In genomic region chr17:22704674-22705073, GRCh38 we compare ENCODE assay signal across 22 cellular contexts.
DNase-seq lines count a peak whose midpoint lies in the region; ATAC-seq, FAIRE-seq and TF ChIP-seq lines count a peak whose summit lies in the region.
"Had no signal": no experiment of that assay in that cellular context is flagged by ENCODE, and none has a peak within 500 bp of the region (broad histone marks: within the 10 kb centered on the region; RNA-seq: fewer than 3 reads in every experiment).

No MANE protein-coding gene starts in this region.

- CTCF ChIA-PET in A549 (lab: Yijun Ruan, JAX), result interaction anchor here (2.7 kb wide), 1 partner anchor 10 kb away, joined by 19 read pairs; no protein-coding TSS in a partner anchor

- TF ChIP-seq POLR2A in A549 (IDR thresholded peaks at IDR 0.05; ENCODE audit: low read length), result no peak
- TF ChIP-seq POLR2A in adrenal gland (IDR thresholded peaks at IDR 0.05), result no peak
- TF ChIP-seq POLR2A in Peyer's patch (IDR thresholded peaks at IDR 0.05), result no peak

- H3K9me3 ChIP-seq in A549 (no peaks in the 10 kb centered on the region; the same call in 2 of the 3 replicates), adrenal gland (replicated peaks in 1 of 3) (no peaks in the 10 kb centered on the region), Peyer's patch (no peaks in the 10 kb centered on the region)
- H3K9me3 ChIP-seq: Caco-2 had no signal

- ATAC-seq in A549, result peak; percentile 60 to 81; a peak in 4 of 6 replicates
- ATAC-seq: GM12878, T-cell had no signal

- H3K36me3 ChIP-seq in adrenal gland (replicated peaks in 1 of 2), result no peaks in the 10 kb centered on the region
- no peaks in the 10 kb centered on the region for H3K36me3 ChIP-seq in Peyer's patch

- H3K27me3 ChIP-seq in adrenal gland (peaks cover 2% of the 10 kb centered on the region), Peyer's patch (no peaks in the 10 kb centered on the region)

- H3K27ac ChIP-seq in A549, result no peak overlapping the region
- H3K27ac ChIP-seq in adrenal gland, result no peak overlapping the region
- no peak overlapping the region for H3K27ac ChIP-seq in Peyer's patch
- H3K27ac ChIP-seq: PC-9, SK-N-MC had no signal

- TF ChIP-seq RAD21 in A549 (conservative IDR thresholded peaks at IDR 0.05 in 1 of 2, IDR thresholded peaks at IDR 0.05 in 1 of 2), result peak in 1 of 2 experiments; percentile 22; a peak in 2 of 5 replicates

- H3K4me2 ChIP-seq in A549, result no peak overlapping the region
- H3K4me2 ChIP-seq: PC-9 had no signal

- no peaks in the 10 kb centered on the region for H3K4me1 ChIP-seq in A549
- no peaks in the 10 kb centered on the region for H3K4me1 ChIP-seq in adrenal gland (replicated peaks in 1 of 2)
- no peaks in the 10 kb centered on the region for H3K4me1 ChIP-seq in Peyer's patch
- H3K4me1 ChIP-seq: Caco-2 had no signal

- POLR2A ChIA-PET in A549 (lab: Yijun Ruan, JAX), result no interaction called here

- intact Hi-C loops in adrenal gland (cut with DNase I), result no loop called here

- no peak for FAIRE-seq in A549 (lab: Jason Lieb, UNC)
- FAIRE-seq: GM12878, H1 had no signal

- TF ChIP-seq EP300 in A549 (IDR thresholded peaks at IDR 0.05), result no peak

- TF ChIP-seq CTCF in A549 (IDR thresholded peaks at IDR 0.05), result no peak
- peak; percentile 30; the same call in 1 of the 2 replicates for TF ChIP-seq CTCF in LNCaP clone FGC (IDR thresholded peaks at IDR 0.05; ENCODE audit: control insufficient read depth, extremely low read depth, insufficient read depth)
- no peak for TF ChIP-seq CTCF in adrenal gland (IDR thresholded peaks at IDR 0.05)
- TF ChIP-seq CTCF in Peyer's patch (IDR thresholded peaks at IDR 0.05), result no peak

- H3K4me3 ChIP-seq in A549 (no peak overlapping the region), LNCaP clone FGC (ENCODE audit: low read depth, low read length) (no peak overlapping the region), adrenal gland (no peak overlapping the region), Peyer's patch (no peak overlapping the region)
- H3K4me3 ChIP-seq: GM12878, PC-9, SK-N-MC had no signal

- 14% methylated on average over 4 of the region's 4 CpGs for WGBS in A549 (ENCODE audit: missing lambda C conversion rate)
- WGBS in adrenal gland, 4 donors, result 33 to 41% (median 36%) methylated on average over 4 of the region's 4 CpGs

- in situ Hi-C loops in SK-MEL-5 (cut with HindIII; ENCODE audit: low pct_unique_long_range_greater_than_20kb, low sequenced_read_pairs), result no loop called here

- DNase-seq in A549 (ENCODE audit: low read depth in 1 of 2, low spot score in 1 of 2) (peak in 1 of 2 experiments; percentile 40), DMS53 (lab: John Stamatoyannopoulos, UW) (peak; percentile 25), LNCaP clone FGC (ENCODE audit: low read depth) (no peak), SK-MEL-5 (ENCODE audit: low read depth, low spot score) (peak; percentile 41), adrenal gland (no peak), Peyer's patch (no peak), GM19238 (ENCODE audit: insufficient read length, low spot score) (no peak)
- DNase-seq: Caco-2; CD4-positive, CD25-positive, alpha-beta regulatory T cell; DMS153; EL; IMR-90; MM.1S; NCI-H1092 treated with DMSO at 0.1 percent for 48 hours; NCI-H146; NCI-H2029 treated with DMSO at 0.1 percent for 48 hours; NCI-H774; PC-9; T-cell had no signal

TF ChIP-seq in A549, 52 proteins besides CTCF, POLR2A, EP300 and RAD21:
- TF ChIP-seq MAFK (IDR thresholded peaks at IDR 0.05; ENCODE audit: partially characterized antibody), result peak; percentile 24
- no peak for TF ChIP-seq KDM1A (IDR thresholded peaks at IDR 0.05; ENCODE audit: low read depth)
TF ChIP-seq in A549: peak in this region for 1.

Comparison
In these comparisons a context has a peak if more than half of its experiments do, and no peak if none do; other contexts are left out.
1. DNase-seq: peak in DMS53 (single experiment) and SK-MEL-5 (single experiment); none in LNCaP clone FGC (single experiment), adrenal gland (0 of 7), Peyer's patch (0 of 3) and GM19238 (single experiment).